Comparison of ENCODE assay signal across 8 cellular contexts in the genomic region with DNA sequence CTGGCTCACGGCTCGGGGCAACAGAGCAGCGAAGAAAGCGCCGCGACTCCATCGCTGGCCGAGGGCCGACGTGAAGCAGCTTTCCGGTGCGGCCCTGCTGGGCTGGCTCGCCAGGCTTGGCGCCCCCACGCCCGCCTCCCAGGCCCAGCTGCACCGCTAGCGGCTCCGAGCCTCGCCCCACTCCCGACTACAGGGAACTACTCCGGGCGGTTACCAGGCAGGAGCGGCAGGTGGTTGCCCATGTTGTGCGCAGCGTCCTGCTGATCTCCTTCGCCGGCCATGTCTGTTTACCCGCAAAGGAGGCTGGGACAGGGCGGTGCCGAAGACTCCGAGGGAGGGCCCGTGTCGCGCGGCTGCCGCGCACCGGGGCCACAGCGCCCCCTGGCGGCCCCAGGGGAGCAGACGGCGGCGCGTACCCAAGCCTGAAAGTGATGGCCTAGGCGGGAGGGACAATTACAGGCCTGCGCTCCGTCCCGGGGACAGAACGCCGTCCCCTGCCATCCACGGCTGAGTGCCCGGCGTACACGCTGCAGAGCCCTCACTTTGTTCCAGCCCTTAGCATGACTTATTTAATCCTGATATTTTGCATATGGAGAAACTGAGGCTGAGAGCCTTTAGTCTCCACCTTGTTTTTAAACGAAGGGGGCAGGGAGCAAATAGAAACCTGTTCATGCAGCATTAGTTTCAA. TPM values are rescaled to one million over a fixed set of nuclear protein-coding genes. Genes with fewer than 3 reads are reported as not detected.
DNase-seq lines count a peak whose midpoint lies in the region; FAIRE-seq and TF ChIP-seq lines count a peak whose summit lies in the region.

TSS of gene CRBN (minus strand) at position 285 of the 688 bp plus-strand sequence. CDS start at position 281, 4 bp downstream.

- peak within 1 kb of the TSS; percentile 85 to 89 for H3K4me3 ChIP-seq in neutrophil (ENCODE audit: low read depth in 1 of 2, low read length in 1 of 2)

- H3K4me1 ChIP-seq in neutrophil (ENCODE audit: control insufficient read depth in 1 of 2, insufficient read depth in 1 of 2, low read depth in 1 of 2, low read length in 1 of 2), result peaks cover 19 to 23% of the 10 kb centered on the region in 2 experiments

- H3K27me3 ChIP-seq in neutrophil, result no peaks in the 10 kb centered on the region

- in situ Hi-C loops in SK-MEL-5 (cut with HindIII; ENCODE audit: low pct_unique_long_range_greater_than_20kb, low sequenced_read_pairs), result no loop called here

- FAIRE-seq in frontal cortex (lab: Jason Lieb, UNC), result no peak

- DNase-seq in GDM1 (lab: John Stamatoyannopoulos, UW) (peak; percentile 86), GOT3 (lab: John Stamatoyannopoulos, UW) (peak; percentile 55), SK-MEL-5 (ENCODE audit: low read depth, low spot score) (peak; percentile 83), frontal cortex (ENCODE audit: low spot score in 2 of 2) (peak; percentile 93 to 94), substantia nigra (lab: John Stamatoyannopoulos, UW) (peak; percentile 42 to 93 (median 84))
- DNase-seq in activated naive CD4-positive, alpha-beta T cell treated with Interleukin-2 at 50 U/mL for 16 hours, result peak; percentile 90

- H3K9me3 ChIP-seq in neutrophil, result no peaks in the 10 kb centered on the region

- H3K36me3 ChIP-seq in neutrophil, result peaks cover 16% of the 10 kb centered on the region

- peak within 1 kb of the TSS; percentile 77 for H3K27ac ChIP-seq in neutrophil
- H3K27ac ChIP-seq in substantia nigra (ENCODE audit: low read depth, low read length, poor library complexity, severe bottlenecking), result peak within 1 kb of the TSS; percentile 66

- TF ChIP-seq CTCF in LNCAP (IDR thresholded peaks at IDR 0.05) (peak; percentile 98), neutrophil (IDR thresholded peaks at IDR 0.05) (peak; percentile 97)

RNA-seq across cellular contexts. Expression of gene CRBN, which starts in this region (rescaled TPM):
- 42.3 and 55.9 TPM in 2 replicates for total RNA-seq in SK-MEL-5 (2014; rRNA removed; shearing (Covaris generic))
- polyA plus RNA-seq in SK-MEL-5 (2015; cell fraction: cytosol; rRNA removed), result 19.6 and 20.7 TPM in 2 replicates
- 79.2 and 136 TPM in 2 replicates for polyA plus RNA-seq in SK-MEL-5 (2015; cell fraction: nucleus; rRNA removed)
- 194 TPM for total RNA-seq in frontal cortex

Comparison
In these comparisons a context has a peak if more than half of its experiments do, and no peak if none do; other contexts are left out.
1. Peak in every context shown above with its lines: DNase-seq, H3K4me3 ChIP-seq and H3K27ac ChIP-seq.